11 cellular contexts compared by ENCODE assay signal in genomic region chr2:109226612-109227011, GRCh38.
DNase-seq lines count a peak whose midpoint lies in the region; TF ChIP-seq lines count a peak whose summit lies in the region.
"Had no signal": no experiment of that assay in that cellular context is flagged by ENCODE, and none has a peak within 500 bp of the region (broad histone marks: within the 10 kb centered on the region; RNA-seq: fewer than 3 reads in every experiment).

No MANE protein-coding gene starts in this region.

- peaks cover 83% of the 10 kb centered on the region for H4K20me1 ChIP-seq in BLaER1
- peaks cover 0 to 70% (median 0%) of the 10 kb centered on the region in 11 experiments; a peak in 5 of 22 replicates for H4K20me1 ChIP-seq in BLaER1 treated with 17β-estradiol and CSF1 and Interleukin-3, amounts not matched to agents 10 nM and 100 nM
- no peaks in the 10 kb centered on the region for H4K20me1 ChIP-seq in MM.1S (ENCODE audit: insufficient read depth, low read length)

- H3K36me3 ChIP-seq in BLaER1 (no peaks in the 10 kb centered on the region), MM.1S (replicated peaks; ENCODE audit: insufficient read depth, low read length) (no peaks in the 10 kb centered on the region), neutrophil (no peaks in the 10 kb centered on the region), neuronal stem cell (replicated peaks in 1 of 2; ENCODE audit: control insufficient read depth in 2 of 2, insufficient read depth in 2 of 2, low read length in 2 of 2) (no peaks in the 10 kb centered on the region)
- peaks cover 0 to 8% (median 0%) of the 10 kb centered on the region in 11 experiments; a peak in 2 of 22 replicates for H3K36me3 ChIP-seq in BLaER1 treated with 17β-estradiol and CSF1 and Interleukin-3, amounts not matched to agents 10 nM and 100 nM
- H3K36me3 ChIP-seq: HAP-1 had no signal

- H3K9ac ChIP-seq in BLaER1 (no peak overlapping the region), MM.1S (ENCODE audit: low read length) (no peak overlapping the region), neuronal stem cell (ENCODE audit: low read depth, low read length, poor library complexity) (no peak overlapping the region)
- peak overlapping the region in 5 of 11 experiments; percentile 5 to 37 (median 23); a peak in 6 of 22 replicates for H3K9ac ChIP-seq in BLaER1 treated with 17β-estradiol and CSF1 and Interleukin-3, amounts not matched to agents 10 nM and 100 nM

- H3K14ac ChIP-seq in neuronal stem cell (ENCODE audit: low read length), result no peak overlapping the region

- no peak overlapping the region for H4K91ac ChIP-seq in neuronal stem cell (ENCODE audit: low read depth, low read length, poor library complexity)

- H3K9me2 ChIP-seq in MM.1S (replicated peaks; ENCODE audit: insufficient read depth, low read length), result no peaks in the 10 kb centered on the region

- H2BK12ac ChIP-seq in neuronal stem cell (ENCODE audit: low read length), result no peak overlapping the region

- H3K27ac ChIP-seq in BLaER1 (no peak overlapping the region), MM.1S (ENCODE audit: low read length) (peak overlapping the region; percentile 85; the same call in 1 of the 2 replicates), neutrophil (peak overlapping the region; percentile 90), neuronal stem cell (replicated peaks; ENCODE audit: low read length) (no peak overlapping the region)
- H3K27ac ChIP-seq in BLaER1 treated with 17β-estradiol and CSF1 and Interleukin-3, amounts not matched to agents 10 nM and 100 nM, result peak overlapping the region; percentile 21 to 67 (median 56); a peak in 19 of 22 replicates
- H3K27ac ChIP-seq: A549 had no signal

- H3K27me3 ChIP-seq in BLaER1 (no peaks in the 10 kb centered on the region), MM.1S (replicated peaks; ENCODE audit: insufficient read depth, low read length) (no peaks in the 10 kb centered on the region), neutrophil (no peaks in the 10 kb centered on the region), neuronal stem cell (ENCODE audit: control insufficient read depth in 3 of 3, insufficient read depth in 3 of 3, low read depth in 1 of 3, low read length in 3 of 3) (no peaks in the 10 kb centered on the region)
- no peaks in the 10 kb centered on the region for H3K27me3 ChIP-seq in BLaER1 treated with 17β-estradiol and CSF1 and Interleukin-3, amounts not matched to agents 10 nM and 100 nM

- H3K18ac ChIP-seq in neuronal stem cell (ENCODE audit: low read length), result no peak overlapping the region

- H3F3A ChIP-seq in MM.1S (ENCODE audit: insufficient read depth, low read length), result peaks cover 34% of the 10 kb centered on the region

- H3K9me3 ChIP-seq in BLaER1 (no peaks in the 10 kb centered on the region), MM.1S (replicated peaks; ENCODE audit: insufficient read depth, low read length) (no peaks in the 10 kb centered on the region), neutrophil (no peaks in the 10 kb centered on the region), neuronal stem cell (replicated peaks in 1 of 2; ENCODE audit: control insufficient read depth in 2 of 2, insufficient read depth in 1 of 2, low read depth in 1 of 2, low read length in 2 of 2) (no peaks in the 10 kb centered on the region)
- no peaks in the 10 kb centered on the region for H3K9me3 ChIP-seq in BLaER1 treated with 17β-estradiol and CSF1 and Interleukin-3, amounts not matched to agents 10 nM and 100 nM (replicated peaks in 1 of 11)
- H3K9me3 ChIP-seq: A549, HAP-1 had no signal

- WGBS in neuronal stem cell (ENCODE audit: extremely low coverage in 2 of 2, insufficient read length in 2 of 2, insufficient replicate concordance in 1 of 2), 2 donors, result no CpG with 5 or more reads among the region's 6 CpGs

- H3K4ac ChIP-seq in neuronal stem cell (ENCODE audit: low read length), result no peak overlapping the region

- DNase-seq in MM.1S (no peak), neuronal stem cell (ENCODE audit: low spot score) (no peak), T-helper 2 cell (no peak)
- DNase-seq: Calu3; CD4-positive, alpha-beta T cell; DMS 273 treated with DMSO at 0.1 percent for 48 hours had no signal

- H2AFZ ChIP-seq in MM.1S (ENCODE audit: low read length), result no peak overlapping the region
- H2AFZ ChIP-seq in neuronal stem cell (ENCODE audit: low read length), result no peak overlapping the region

- no peak overlapping the region for H2AK5ac ChIP-seq in neuronal stem cell (ENCODE audit: low read depth, low read length)

- H3K4me1 ChIP-seq in BLaER1 (peaks cover 93% of the 10 kb centered on the region), MM.1S (ENCODE audit: low read length) (peaks cover 66% of the 10 kb centered on the region), neutrophil (ENCODE audit: control insufficient read depth in 1 of 2, insufficient read depth in 1 of 2, low read depth in 1 of 2, low read length in 1 of 2) (peaks cover 93% of the 10 kb centered on the region in 2 experiments), neuronal stem cell (ENCODE audit: control insufficient read depth in 2 of 2, insufficient read depth in 1 of 2, low read depth in 1 of 2, low read length in 2 of 2) (no peaks in the 10 kb centered on the region)
- H3K4me1 ChIP-seq in BLaER1 treated with 17β-estradiol and CSF1 and Interleukin-3, amounts not matched to agents 10 nM and 100 nM, result peaks cover 94 to 100% (median 100%) of the 10 kb centered on the region in 10 experiments
- H3K4me1 ChIP-seq: A549, HAP-1 had no signal

- no peak overlapping the region for H4K8ac ChIP-seq in neuronal stem cell (ENCODE audit: low read depth, low read length)

- H2BK5ac ChIP-seq in neuronal stem cell (ENCODE audit: low read length), result no peak overlapping the region

- no peaks in the 10 kb centered on the region for H3K79me1 ChIP-seq in neuronal stem cell (ENCODE audit: low read depth, low read length)

- H3K79me2 ChIP-seq in MM.1S (ENCODE audit: low read length), result peaks cover 73% of the 10 kb centered on the region

- no peak overlapping the region for H2BK15ac ChIP-seq in neuronal stem cell (ENCODE audit: low read length)

- H2BK120ac ChIP-seq in neuronal stem cell (ENCODE audit: low read depth, low read length), result no peak overlapping the region

- no peak overlapping the region for H3K4me3 ChIP-seq in BLaER1
- no peak overlapping the region for H3K4me3 ChIP-seq in BLaER1 treated with 17β-estradiol and CSF1 and Interleukin-3, amounts not matched to agents 10 nM and 100 nM
- no peak overlapping the region for H3K4me3 ChIP-seq in MM.1S (ENCODE audit: low read length)
- peak overlapping the region in 1 of 2 experiments; percentile 11 for H3K4me3 ChIP-seq in neutrophil (ENCODE audit: low read depth in 1 of 2, low read length in 1 of 2)
- no peak overlapping the region for H3K4me3 ChIP-seq in neuronal stem cell (ENCODE audit: low read length in 2 of 2)
- H3K4me3 ChIP-seq: A549, HAP-1 had no signal

- H3K23ac ChIP-seq in neuronal stem cell (ENCODE audit: low read depth, low read length, poor library complexity), result no peak overlapping the region

- TF ChIP-seq CTCF in MM.1S (IDR thresholded peaks at IDR 0.05; ENCODE audit: low read length) (no peak), neutrophil (IDR thresholded peaks at IDR 0.05) (no peak)

- H3K4me2 ChIP-seq in BLaER1 (peak overlapping the region; percentile 52), MM.1S (ENCODE audit: low read depth, low read length) (no peak overlapping the region), neuronal stem cell (ENCODE audit: insufficient read depth, low read length, poor library complexity, severe bottlenecking) (no peak overlapping the region)
- peak overlapping the region; percentile 64 to 92 (median 77) for H3K4me2 ChIP-seq in BLaER1 treated with 17β-estradiol and CSF1 and Interleukin-3, amounts not matched to agents 10 nM and 100 nM
- H3K4me2 ChIP-seq: A549 had no signal

Comparison
In these comparisons a context has a peak if more than half of its experiments do, and no peak if none do; other contexts are left out.
1. H3K27ac ChIP-seq: peak in BLaER1 treated with 17β-estradiol and CSF1 and Interleukin-3, amounts not matched to agents 10 nM and 100 nM (11 of 11), MM.1S (single experiment) and neutrophil (single experiment); none in BLaER1 (single experiment) and neuronal stem cell (single experiment).
2. H3K4me2 ChIP-seq: peak in BLaER1 (single experiment) and BLaER1 treated with 17β-estradiol and CSF1 and Interleukin-3, amounts not matched to agents 10 nM and 100 nM (11 of 11); none in MM.1S (single experiment) and neuronal stem cell (single experiment).